In the genomic region with DNA sequence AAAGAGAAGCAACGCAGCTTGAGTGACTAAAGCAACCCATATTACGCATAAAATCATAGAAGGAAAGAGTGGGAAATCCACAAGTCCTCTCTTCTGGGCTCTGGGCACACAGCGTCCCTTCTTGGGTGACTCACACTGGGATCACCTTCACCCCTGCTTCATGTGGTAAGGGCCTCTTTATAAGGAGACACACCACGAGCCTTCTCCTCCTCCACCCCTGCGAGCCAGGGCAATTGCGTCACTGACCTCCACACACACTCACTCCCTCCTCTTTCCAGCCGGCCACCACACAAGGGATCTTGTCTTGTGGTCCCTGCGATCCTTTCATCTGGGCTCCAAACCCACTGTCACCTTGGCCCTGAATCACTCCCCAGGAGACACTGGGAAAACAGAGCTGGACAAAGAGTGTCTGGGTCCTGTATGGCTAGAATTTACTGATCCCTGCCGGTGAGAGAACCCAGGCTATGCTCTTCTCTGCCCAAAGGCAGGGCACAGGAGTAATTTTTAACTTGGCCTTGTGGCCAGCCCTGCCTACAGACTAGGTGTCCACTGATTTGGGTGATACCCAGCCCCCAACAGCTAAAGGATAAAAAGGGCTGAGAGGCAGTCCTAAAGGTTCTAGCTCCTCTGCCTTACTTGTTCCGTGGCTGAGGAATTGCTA, we compare ENCODE assay signal across 11 cellular contexts. TPM values are rescaled to one million over a fixed set of nuclear protein-coding genes. Genes with fewer than 3 reads are reported as not detected.
DNase-seq lines count a peak whose midpoint lies in the region; ATAC-seq and TF ChIP-seq lines count a peak whose summit lies in the region.
"Had no signal": no experiment of that assay in that cellular context is flagged by ENCODE, and none has a peak within 500 bp of the region (broad histone marks: within the 10 kb centered on the region; RNA-seq: fewer than 3 reads in every experiment).

No MANE protein-coding gene starts in this region.

- no peaks in the 10 kb centered on the region for H3K9me3 Mint-ChIP-seq in MCF 10A (ENCODE audit: unreplicated experiment)
- H3K9me3 Mint-ChIP-seq: naive B cell had no signal

- H3K27me3 ChIP-seq in lung (ENCODE audit: control insufficient read depth, insufficient read depth) = no peaks in the 10 kb centered on the region
- H3K27me3 ChIP-seq: cardiac muscle cell had no signal

- peak overlapping the region; percentile 93 for H3K27ac Mint-ChIP-seq in MCF 10A (ENCODE audit: low read depth, unreplicated experiment)

- CTCF ChIA-PET in MCF 10A (lab: Yijun Ruan, JAX) = interaction anchor here (0.6 to 9.6 kb wide), 8 partner anchors 30 to 421 kb away, joined by 3 to 112 read pairs (median 4); no protein-coding TSS in a partner anchor

- no peaks in the 10 kb centered on the region for H3K9me3 ChIP-seq in lung (ENCODE audit: control insufficient read depth in 2 of 2, insufficient read depth in 1 of 2, low read length in 1 of 2)

- POLR2A ChIA-PET in MCF 10A (lab: Yijun Ruan, JAX) = no interaction called here

- peak; percentile 83 for DNase-seq in AG09309 (ENCODE audit: low read depth)
- peak; percentile 46 for DNase-seq in HT-29 (ENCODE audit: low spot score)
- DNase-seq in MCF 10A (ENCODE audit: unreplicated experiment) = peak; percentile 92
- DNase-seq in lung (ENCODE audit: low spot score) = peak; percentile 65
- DNase-seq in dermis blood vessel endothelial cell = no peak
- no peak for DNase-seq in activated gamma-delta T cell (lab: John Stamatoyannopoulos, UW)
- DNase-seq: naive B cell had no signal

- no peak for TF ChIP-seq CTCF in AG09309 (IDR thresholded peaks at IDR 0.05; ENCODE audit: control insufficient read depth, insufficient read depth, low read depth, low read length, missing control alignments)
- no peak for TF ChIP-seq CTCF in MCF 10A (IDR thresholded peaks at IDR 0.05; ENCODE audit: unreplicated experiment)
- no peak for TF ChIP-seq CTCF in lung (IDR thresholded peaks at IDR 0.05; ENCODE audit: control extremely low read depth, extremely low read depth)

- H3K36me3 ChIP-seq in lung (ENCODE audit: control insufficient read depth in 2 of 2, insufficient read depth in 2 of 2, low read length in 2 of 2) = peaks cover 0 to 2% of the 10 kb centered on the region in 2 donors
- H3K36me3 ChIP-seq: cardiac muscle cell had no signal

- peaks cover 0 to 14% of the 10 kb centered on the region in 2 donors for H3K4me1 ChIP-seq in lung (ENCODE audit: control insufficient read depth in 2 of 2, insufficient read depth in 2 of 2, low read length in 2 of 2)

- no peaks in the 10 kb centered on the region for H3K27me3 Mint-ChIP-seq in MCF 10A (ENCODE audit: insufficient read depth, unreplicated experiment)
- H3K27me3 Mint-ChIP-seq: naive B cell had no signal

- H3K27ac ChIP-seq in lung (ENCODE audit: low read depth in 1 of 2, low read length in 1 of 2) = peak overlapping the region in 1 of 2 donors; percentile 54

- no peaks in the 10 kb centered on the region for H3K36me3 Mint-ChIP-seq in MCF 10A (ENCODE audit: insufficient read depth, unreplicated experiment)
- H3K36me3 Mint-ChIP-seq: naive B cell had no signal

- H3K4me3 Mint-ChIP-seq in MCF 10A (ENCODE audit: unreplicated experiment) = peak overlapping the region; percentile 33
- H3K4me3 Mint-ChIP-seq: naive B cell had no signal

- intact Hi-C loops in MCF 10A (cut with micrococcal nuclease) = loop anchor here (2.0 kb wide), 2 partner anchors 17 to 67 kb away; no protein-coding TSS in a partner anchor

- peaks cover 43% of the 10 kb centered on the region for H3K4me1 Mint-ChIP-seq in MCF 10A (ENCODE audit: insufficient read depth, unreplicated experiment)

- ATAC-seq in lung (ENCODE audit: insufficient read depth, low FRiP score) (peak; percentile 70), HG02981 (IDR thresholded peaks at IDR 0.05; ENCODE audit: unreplicated experiment) (no peak), GM18867 (IDR thresholded peaks at IDR 0.05; ENCODE audit: unreplicated experiment) (no peak)

- WGBS in lung, 2 donors = 56 to 69% methylated on average over 10 of the region's 10 CpGs

- no peak overlapping the region for H3K4me3 ChIP-seq in AG09309 (ENCODE audit: control insufficient read depth, low read depth, low read length)
- no peak overlapping the region for H3K4me3 ChIP-seq in lung
- H3K4me3 ChIP-seq: cardiac muscle cell had no signal

- BruUV-seq in MCF 10A (replicated peaks; lab: Mats Ljungman, UMichigan) = TSS peak; percentile 70

RNA-seq across cellular contexts. Expression of a gene that starts 35.3 kb away (rescaled TPM):
- total RNA-seq in HT-29 (2014; rRNA removed; shearing (Covaris generic)) = 24.7 and 25.9 TPM in 2 replicates
- 7.5 and 11.5 TPM in 2 replicates for total RNA-seq in MCF 10A (2022)
- total RNA-seq in lung = 10 to 100 TPM; 13.3 to 21.1 TPM
- polyA plus RNA-seq in lung = 10 to 100 TPM in 1 of 2 donors, 1 to 10 TPM in 1; 8.4 to 11.7 TPM
- total RNA-seq in dermis blood vessel endothelial cell = 25.7 and 28.8 TPM in 2 replicates

RNA-seq across cellular contexts. Expression of a gene that starts 44.5 kb away (rescaled TPM):
- 5.9 and 9.9 TPM in 2 replicates for total RNA-seq in HT-29 (2014; rRNA removed; shearing (Covaris generic))
- total RNA-seq in MCF 10A (2022) (1.7 and 2.6 TPM in 2 replicates), lung (1 to 10 TPM; 2.0 to 2.5 TPM), dermis blood vessel endothelial cell (1.3 and 3.2 TPM in 2 replicates)
- 1 to 10 TPM in 1 of 2 donors, under 1 TPM in 1; 0.80 to 1.7 TPM for polyA plus RNA-seq in lung
- total RNA-seq: temporal lobe had no signal
- polyA plus RNA-seq: cardiac muscle cell had no signal

RNA-seq across cellular contexts. Expression of a gene that starts 51.4 kb away (rescaled TPM):
- total RNA-seq in HT-29 (2014; rRNA removed; shearing (Covaris generic)) = 49.8 and 53.0 TPM in 2 replicates
- total RNA-seq in MCF 10A (2022) (33.9 and 39.1 TPM in 2 replicates), lung (10 to 100 TPM; 27.5 to 66.9 TPM), dermis blood vessel endothelial cell (25.7 and 29.8 TPM in 2 replicates)
- polyA plus RNA-seq in lung = 10 to 100 TPM; 37.2 to 60.1 TPM

RNA-seq across cellular contexts. Expression of a gene that starts 52.7 kb away (rescaled TPM):
- total RNA-seq in HT-29 (2014; rRNA removed; shearing (Covaris generic)) = 78.5 and 83.9 TPM in 2 replicates
- 49.3 and 64.5 TPM in 2 replicates for total RNA-seq in MCF 10A (2022)
- total RNA-seq in lung = 10 to 100 TPM; 42.1 to 80.6 TPM
- 10 to 100 TPM; 46.8 to 56.6 TPM for polyA plus RNA-seq in lung
- total RNA-seq in dermis blood vessel endothelial cell = 64.1 and 75.4 TPM in 2 replicates

Comparison
In these comparisons a context has a peak if more than half of its experiments do, and no peak if none do; other contexts are left out.
1. DNase-seq: peak in AG09309 (single experiment), HT-29 (single experiment), MCF 10A (single experiment) and lung (single experiment); none in dermis blood vessel endothelial cell (single experiment) and activated gamma-delta T cell (single experiment).